ENCODE assay signal across 8 cellular contexts in genomic region chr1:33295450-33296081, GRCh38. TPM values are rescaled to one million over a fixed set of nuclear protein-coding genes. Genes with fewer than 3 reads are reported as not detected.
DNase-seq lines count a peak whose midpoint lies in the region; ATAC-seq and TF ChIP-seq lines count a peak whose summit lies in the region.

No MANE protein-coding gene starts in this region.

- peaks cover 0 to 57% (median 11%) of the 10 kb centered on the region in 3 donors for H3K36me3 Mint-ChIP-seq in naive thymus-derived CD8-positive, alpha-beta T cell
- H3K36me3 Mint-ChIP-seq in stimulated activated naive B cell treated with anti-CD40 and anti-IgM and Interleukin-4, amounts not matched to agents 10 μg/mL and 1 μg/mL and 100 μg/mL, for 72 hours: peaks cover 32 to 45% of the 10 kb centered on the region in 2 donors

- no peaks in the 10 kb centered on the region for H3K79me2 ChIP-seq in OCI-LY7 (ENCODE audit: insufficient read depth, low read depth, low read length)

- no peak for TF ChIP-seq POLR2A in esophagus squamous epithelium (IDR thresholded peaks at IDR 0.05)

- H3K4me3 Mint-ChIP-seq in naive thymus-derived CD8-positive, alpha-beta T cell: no peak overlapping the region
- H3K4me3 Mint-ChIP-seq in stimulated activated naive B cell treated with anti-CD40 and anti-IgM and Interleukin-4, amounts not matched to agents 10 μg/mL and 1 μg/mL and 100 μg/mL, for 72 hours: no peak overlapping the region

- H4K20me1 ChIP-seq in OCI-LY7 (ENCODE audit: insufficient read depth, low read length): no peaks in the 10 kb centered on the region

- DNase-seq in A172 (ENCODE audit: low spot score) (peak; percentile 68), HUDEP-2 (lab: John Stamatoyannopoulos, UW; ENCODE audit: unreplicated experiment in 76 of 76) (peak in 67 of 76 experiments; percentile 11 to 85 (median 60)), OCI-LY7 (ENCODE audit: low spot score) (peak; percentile 77), activated T-cell treated with anti-CD3 and anti-CD28 coated beads for 4 hours (peak; percentile 87), esophagus squamous epithelium (lab: John Stamatoyannopoulos, UW) (no peak)
- DNase-seq in naive thymus-derived CD8-positive, alpha-beta T cell: peak; percentile 62 to 92 (median 84)
- peak; percentile 73 for DNase-seq in stimulated activated naive B cell treated with anti-CD40 and anti-IgM and Interleukin-4, amounts not matched to agents 10 μg/mL and 1 μg/mL and 100 μg/mL, for 72 hours

- no peak overlapping the region for H2AFZ ChIP-seq in OCI-LY7 (ENCODE audit: low read length)

- no peaks in the 10 kb centered on the region for H3K9me3 Mint-ChIP-seq in naive thymus-derived CD8-positive, alpha-beta T cell
- no peaks in the 10 kb centered on the region for H3K9me3 Mint-ChIP-seq in stimulated activated naive B cell treated with anti-CD40 and anti-IgM and Interleukin-4, amounts not matched to agents 10 μg/mL and 1 μg/mL and 100 μg/mL, for 72 hours

- no peaks in the 10 kb centered on the region for H3K27me3 ChIP-seq in esophagus squamous epithelium

- H3K9me2 ChIP-seq in OCI-LY7 (ENCODE audit: insufficient read depth, low read length): no peaks in the 10 kb centered on the region

- intact Hi-C loops in OCI-LY7 (cut with micrococcal nuclease; ENCODE audit: unreplicated experiment) (loop anchor here (1.0 to 10.0 kb wide), 5 partner anchors 72 to 319 kb away; no protein-coding TSS in a partner anchor), esophagus squamous epithelium (cut with DNase I) (loop anchor here (5.0 kb wide), 2 partner anchors 72 to 172 kb away; no protein-coding TSS in a partner anchor)

- H3K36me3 ChIP-seq in OCI-LY7 (ENCODE audit: insufficient read depth, low read length): peaks cover 8% of the 10 kb centered on the region; the same call in 1 of the 2 replicates
- H3K36me3 ChIP-seq in esophagus squamous epithelium: peaks cover 0 to 77% (median 0%) of the 10 kb centered on the region in 3 donors

- H3K4me1 ChIP-seq in OCI-LY7 (ENCODE audit: insufficient read depth, low read length, poor library complexity, severe bottlenecking) (no peaks in the 10 kb centered on the region), esophagus squamous epithelium (peaks cover 0 to 56% (median 18%) of the 10 kb centered on the region in 3 donors)

- no peak overlapping the region for H3K27ac ChIP-seq in OCI-LY7 (ENCODE audit: low read depth, low read length, poor library complexity, severe bottlenecking)
- peak overlapping the region; percentile 31 to 72 (median 64) for H3K27ac ChIP-seq in esophagus squamous epithelium

- no peak overlapping the region for H3K4me3 ChIP-seq in OCI-LY7 (ENCODE audit: low read depth, low read length, poor library complexity, severe bottlenecking)
- no peak overlapping the region for H3K4me3 ChIP-seq in esophagus squamous epithelium

- peaks cover 6 to 18% (median 12%) of the 10 kb centered on the region in 4 donors for H3K4me1 Mint-ChIP-seq in naive thymus-derived CD8-positive, alpha-beta T cell
- H3K4me1 Mint-ChIP-seq in stimulated activated naive B cell treated with anti-CD40 and anti-IgM and Interleukin-4, amounts not matched to agents 10 μg/mL and 1 μg/mL and 100 μg/mL, for 72 hours: peaks cover 5 to 15% of the 10 kb centered on the region in 2 donors

- ATAC-seq in GM18520 (IDR thresholded peaks at IDR 0.05; ENCODE audit: unreplicated experiment): peak; percentile 55
- ATAC-seq in naive thymus-derived CD8-positive, alpha-beta T cell: peak; percentile 97 to 98
- ATAC-seq in stimulated activated naive B cell treated with anti-CD40 and anti-IgM and Interleukin-4, amounts not matched to agents 10 μg/mL and 1 μg/mL and 100 μg/mL, for 72 hours (replicated peaks): peak; percentile 92

- peak overlapping the region in 7 of 10 donors; percentile 13 to 75 (median 56) for H3K27ac Mint-ChIP-seq in naive thymus-derived CD8-positive, alpha-beta T cell
- H3K27ac Mint-ChIP-seq in stimulated activated naive B cell treated with anti-CD40 and anti-IgM and Interleukin-4, amounts not matched to agents 10 μg/mL and 1 μg/mL and 100 μg/mL, for 72 hours: peak overlapping the region; percentile 65

- POLR2A ChIA-PET in OCI-LY7 (lab: Charles Lee): interaction anchor here (0.6 kb wide), 1 partner anchor 392 kb away, joined by 3 read pairs; no protein-coding TSS in a partner anchor
- POLR2A ChIA-PET in naive thymus-derived CD8-positive, alpha-beta T cell (lab: Charles Lee): interaction anchor here (0.6 to 2.3 kb wide), 3 partner anchors 10 to 326 kb away, joined by 3 to 8 read pairs (median 3); no protein-coding TSS in a partner anchor

- TF ChIP-seq CTCF in OCI-LY7 (conservative IDR thresholded peaks at IDR 0.05; ENCODE audit: low read length) (peak; percentile 92), esophagus squamous epithelium (IDR thresholded peaks at IDR 0.05) (peak; percentile 86 to 100 (median 98))

- CTCF ChIA-PET in OCI-LY7 (lab: Charles Lee; ENCODE audit: unreplicated experiment): interaction anchor here (0.6 to 1.1 kb wide), 5 partner anchors 18 to 427 kb away, joined by 3 to 4 read pairs (median 3); no protein-coding TSS in a partner anchor

- WGBS in esophagus squamous epithelium, 2 donors: 30 to 70% methylated on average over 2 to 9 of the region's 12 CpGs

- no TSS peak for BruUV-seq in OCI-LY7 (replicated peaks; lab: Mats Ljungman, UMichigan)

- no peaks in the 10 kb centered on the region for H3K9me3 ChIP-seq in OCI-LY7 (ENCODE audit: low read length)
- no peaks in the 10 kb centered on the region for H3K9me3 ChIP-seq in esophagus squamous epithelium

- no peaks in the 10 kb centered on the region for H3K27me3 Mint-ChIP-seq in naive thymus-derived CD8-positive, alpha-beta T cell
- H3K27me3 Mint-ChIP-seq in stimulated activated naive B cell treated with anti-CD40 and anti-IgM and Interleukin-4, amounts not matched to agents 10 μg/mL and 1 μg/mL and 100 μg/mL, for 72 hours: no peaks in the 10 kb centered on the region

- no peak overlapping the region for H3K4me2 ChIP-seq in OCI-LY7 (ENCODE audit: low read length)

RNA-seq across cellular contexts. Expression of gene A3GALT2, which starts 25.3 kb away (rescaled TPM):
- total RNA-seq in A172 (2014; rRNA removed; shearing (Covaris generic)): not detected in 2 replicates
- total RNA-seq in OCI-LY7 (2014; rRNA removed; shearing (Covaris generic)): not detected in 2 replicates
- total RNA-seq in OCI-LY7 (2022): not detected in 2 replicates
- not detected for total RNA-seq in esophagus squamous epithelium
- not detected for total RNA-seq in naive thymus-derived CD8-positive, alpha-beta T cell
- not detected for polyA plus RNA-seq in naive thymus-derived CD8-positive, alpha-beta T cell

RNA-seq across cellular contexts. Expression of gene ZNF362, which starts 39.3 kb away (rescaled TPM):
- 3.5 and 10.5 TPM in 2 replicates for total RNA-seq in A172 (2014; rRNA removed; shearing (Covaris generic))
- total RNA-seq in OCI-LY7 (2014; rRNA removed; shearing (Covaris generic)): 8.9 and 10.2 TPM in 2 replicates
- total RNA-seq in OCI-LY7 (2022) (26.1 and 29.0 TPM in 2 replicates), esophagus squamous epithelium (10 to 100 TPM in 3 of 4 donors, 1 to 10 TPM in 1; 3.6 to 18.9 (median 13.7) TPM)
- 10 to 100 TPM; 23.8 to 24.3 TPM for total RNA-seq in naive thymus-derived CD8-positive, alpha-beta T cell
- 10 to 100 TPM; 10.5 to 23.0 (median 15.7) TPM for polyA plus RNA-seq in naive thymus-derived CD8-positive, alpha-beta T cell
